In the genomic region with DNA sequence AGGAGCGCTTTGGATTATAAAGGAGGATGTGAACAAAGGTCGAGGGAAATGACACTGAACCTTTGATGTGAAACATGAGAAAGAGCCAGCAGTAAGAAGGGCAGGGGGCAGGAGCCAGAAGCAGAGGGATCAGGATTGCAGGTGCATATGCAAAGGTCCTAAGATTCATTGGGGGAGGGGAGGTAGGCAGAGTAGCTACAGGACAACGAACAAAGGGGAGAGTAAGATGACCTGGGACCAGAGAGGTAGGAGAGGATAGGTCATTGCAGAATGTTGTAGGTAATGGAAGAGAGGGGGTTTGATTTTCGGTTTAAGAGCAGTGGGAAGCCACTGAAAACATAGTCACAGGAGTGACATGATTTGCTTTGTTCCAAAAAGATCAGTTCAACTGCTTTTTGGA, we compare ENCODE assay signal across 20 cellular contexts.
"Had no signal": no experiment of that assay in that cellular context is flagged by ENCODE, and none has a peak within 500 bp of the region (broad histone marks: within the 10 kb centered on the region; RNA-seq: fewer than 3 reads in every experiment).

No MANE protein-coding gene starts in this region.

- H3K4me1 Mint-ChIP-seq: activated B cell treated with CpG ODN at 0.5 μM for 24 hours; activated CD4-positive, alpha-beta memory T cell treated with anti-CD3 and anti-CD28 coated beads, Interleukin-2, amount 10 ng/mL, durations not matched to agents 7 days and 5 days; activated CD8-positive, alpha-beta memory T cell treated with anti-CD3 and anti-CD28 coated beads, Interleukin-2, amount 10 ng/mL, durations not matched to agents 7 days and 5 days; activated naive CD8-positive, alpha-beta T cell treated with anti-CD3 and anti-CD28 coated beads, Interleukin-2, amount 50 U/mL, for 24 hours; central memory CD8-positive, alpha-beta T cell; stimulated activated memory B cell treated with anti-CD40 and anti-IgM and Interleukin-4, amounts not matched to agents 10 μg/mL and 1 μg/mL and 100 μg/mL, for 72 hours; T-cell had no signal

- H3K4me3 ChIP-seq: ascending aorta, coronary artery, left ventricle myocardium inferior, pancreas, right lobe of liver, thoracic aorta had no signal

- H3K27ac Mint-ChIP-seq: activated B cell treated with CpG ODN at 0.5 μM for 24 hours; activated CD4-positive, alpha-beta memory T cell treated with anti-CD3 and anti-CD28 coated beads, Interleukin-2, amount 10 ng/mL, durations not matched to agents 7 days and 5 days; activated CD8-positive, alpha-beta memory T cell treated with anti-CD3 and anti-CD28 coated beads, Interleukin-2, amount 10 ng/mL, durations not matched to agents 7 days and 5 days; activated naive CD4-positive, alpha-beta T cell treated with anti-CD3 and anti-CD28 coated beads for 36 hours; activated naive CD8-positive, alpha-beta T cell treated with anti-CD3 and anti-CD28 coated beads, Interleukin-2, amount 50 U/mL, for 24 hours; activated T-helper 2 cell treated with anti-CD3 and anti-CD28 coated beads, Interferon-gamma antibody, Interleukin-2, Interleukin-4, amounts not matched to agents 10 μg/mL and 5 μg/mL and 100 μg/mL, durations not matched to agents 14 hours and 24 hours and 36 hours; stimulated activated memory B cell treated with anti-CD40 and anti-IgM and Interleukin-4, amounts not matched to agents 10 μg/mL and 1 μg/mL and 100 μg/mL, for 72 hours; T-cell had no signal

- DNase-seq: activated B cell treated with CpG ODN at 0.5 μM for 24 hours; activated CD4-positive, alpha-beta memory T cell treated with anti-CD3 and anti-CD28 coated beads, Interleukin-2, amount 10 ng/mL, durations not matched to agents 7 days and 5 days; activated CD4-positive, alpha-beta T cell treated with anti-CD3 and anti-CD28 coated beads for 48 hours; activated CD8-positive, alpha-beta memory T cell treated with anti-CD3 and anti-CD28 coated beads, Interleukin-2, amount 10 ng/mL, durations not matched to agents 7 days and 5 days; activated naive CD4-positive, alpha-beta T cell treated with anti-CD3 and anti-CD28 coated beads for 36 hours; activated naive CD8-positive, alpha-beta T cell treated with anti-CD3 and anti-CD28 coated beads, Interleukin-2, amount 50 U/mL, for 24 hours; activated T-cell treated with anti-CD3 and anti-CD28 coated beads, Interleukin-2, amount 50 U/mL, for 1 hour; head of caudate nucleus; left ventricle myocardium inferior; mammary epithelial cell; pancreas; right lobe of liver; stimulated activated CD4-positive, alpha-beta T cell treated with anti-CD3 and anti-CD28 coated beads, Interleukin-4, amount 100 ng/mL, for 24 hours; T-cell had no signal

- ATAC-seq: activated CD8-positive, alpha-beta memory T cell treated with anti-CD3 and anti-CD28 coated beads, Interleukin-2, amount 10 ng/mL, durations not matched to agents 7 days and 5 days; activated naive CD8-positive, alpha-beta T cell treated with anti-CD3 and anti-CD28 coated beads, Interleukin-2, amount 50 U/mL, for 24 hours; pancreas; stimulated activated memory B cell treated with anti-CD40 and anti-IgM and Interleukin-4, amounts not matched to agents 10 μg/mL and 1 μg/mL and 100 μg/mL, for 72 hours; T-cell had no signal

- H3K4me1 ChIP-seq: ascending aorta, left ventricle myocardium inferior, pancreas had no signal

- H3K9me3 ChIP-seq: ascending aorta, left ventricle myocardium inferior, pancreas, right lobe of liver, thoracic aorta had no signal

- H3K27me3 Mint-ChIP-seq: activated B cell treated with CpG ODN at 0.5 μM for 24 hours; central memory CD8-positive, alpha-beta T cell had no signal

- H3K4me3 Mint-ChIP-seq: activated B cell treated with CpG ODN at 0.5 μM for 24 hours; activated CD4-positive, alpha-beta memory T cell treated with anti-CD3 and anti-CD28 coated beads, Interleukin-2, amount 10 ng/mL, durations not matched to agents 7 days and 5 days; activated CD8-positive, alpha-beta memory T cell treated with anti-CD3 and anti-CD28 coated beads, Interleukin-2, amount 10 ng/mL, durations not matched to agents 7 days and 5 days; activated naive CD4-positive, alpha-beta T cell treated with anti-CD3 and anti-CD28 coated beads for 36 hours; activated naive CD8-positive, alpha-beta T cell treated with anti-CD3 and anti-CD28 coated beads, Interleukin-2, amount 50 U/mL, for 24 hours; central memory CD8-positive, alpha-beta T cell; stimulated activated memory B cell treated with anti-CD40 and anti-IgM and Interleukin-4, amounts not matched to agents 10 μg/mL and 1 μg/mL and 100 μg/mL, for 72 hours; T-cell had no signal

- H3K36me3 ChIP-seq: ascending aorta, left ventricle myocardium inferior, pancreas, right lobe of liver, thoracic aorta had no signal

- H3K27ac ChIP-seq: ascending aorta, coronary artery, left ventricle myocardium inferior, pancreas, right lobe of liver, thoracic aorta had no signal

- H3K36me3 Mint-ChIP-seq: activated CD8-positive, alpha-beta memory T cell treated with anti-CD3 and anti-CD28 coated beads, Interleukin-2, amount 10 ng/mL, durations not matched to agents 7 days and 5 days; stimulated activated memory B cell treated with anti-CD40 and anti-IgM and Interleukin-4, amounts not matched to agents 10 μg/mL and 1 μg/mL and 100 μg/mL, for 72 hours; T-cell had no signal

- H3K9me3 Mint-ChIP-seq: activated B cell treated with CpG ODN at 0.5 μM for 24 hours; activated CD4-positive, alpha-beta memory T cell treated with anti-CD3 and anti-CD28 coated beads, Interleukin-2, amount 10 ng/mL, durations not matched to agents 7 days and 5 days; activated naive CD4-positive, alpha-beta T cell treated with anti-CD3 and anti-CD28 coated beads for 36 hours; activated naive CD8-positive, alpha-beta T cell treated with anti-CD3 and anti-CD28 coated beads, Interleukin-2, amount 50 U/mL, for 24 hours; activated T-helper 2 cell treated with anti-CD3 and anti-CD28 coated beads, Interferon-gamma antibody, Interleukin-2, Interleukin-4, amounts not matched to agents 10 μg/mL and 5 μg/mL and 100 μg/mL, durations not matched to agents 14 hours and 24 hours and 36 hours; central memory CD8-positive, alpha-beta T cell; T-cell had no signal

- H3K27me3 ChIP-seq: ascending aorta, pancreas, right lobe of liver had no signal
